Comparison of ENCODE assay signal across 10 cellular contexts in the genomic region with DNA sequence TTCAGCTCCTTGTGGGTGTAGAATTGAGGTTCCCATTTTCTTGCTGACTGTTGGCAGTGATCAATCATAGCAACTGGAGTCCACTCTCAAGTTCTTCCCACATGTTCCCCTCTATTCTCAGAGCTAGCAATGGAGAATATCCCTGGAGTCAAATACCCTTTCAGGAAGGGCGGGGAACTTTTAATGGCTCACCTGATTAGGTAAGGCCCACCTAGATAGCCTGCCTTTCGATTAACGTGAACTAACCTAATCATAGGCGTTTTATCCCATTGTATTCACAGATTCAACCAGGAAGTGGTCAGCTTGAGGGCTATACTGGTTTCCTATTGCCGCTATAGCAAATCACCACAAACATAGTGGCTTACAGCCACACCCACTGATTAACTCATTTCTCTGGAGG. TPM values are rescaled to one million over a fixed set of nuclear protein-coding genes. Genes with fewer than 3 reads are reported as not detected.
"Had no signal": no experiment of that assay in that cellular context is flagged by ENCODE, and none has a peak within 500 bp of the region (broad histone marks: within the 10 kb centered on the region; RNA-seq: fewer than 3 reads in every experiment).

No MANE protein-coding gene starts in this region.

- ATAC-seq: GM23338, HepG2 had no signal

- DNase-seq: H9, HCEC 1CT, HFFc6 had no signal

- H2AFZ ChIP-seq: GM23338 had no signal

- H3K4me3 ChIP-seq: GM23338 had no signal

- FAIRE-seq: H1, H54, HepG2 had no signal

- H3K4me2 ChIP-seq: GM23338 had no signal

- H3K27ac ChIP-seq: HL-60 had no signal

RNA-seq across cellular contexts. Expression of a gene that starts 7.1 kb away (rescaled TPM):
- total RNA-seq: HepG2, HFFc6, HT1080 had no signal
- polyA plus RNA-seq: HepG2, IgD-negative memory B cell had no signal
